In genomic region chr13:66205807-66206206, GRCh38 we compare ENCODE assay signal across 28 cellular contexts.
"Had no signal": no experiment of that assay in that cellular context is flagged by ENCODE, and none has a peak within 500 bp of the region (broad histone marks: within the 10 kb centered on the region; RNA-seq: fewer than 3 reads in every experiment).

No MANE protein-coding gene starts in this region.

- H3K36me3 ChIP-seq: stomach, suprapubic skin, thoracic aorta, thyroid gland, tibial artery, tibial nerve, transverse colon, upper lobe of left lung, upper lobe of right lung, uterus, vagina had no signal

- H3K27me3 ChIP-seq: stomach, suprapubic skin, testis, thyroid gland, tibial artery, tibial nerve, transverse colon, upper lobe of left lung, upper lobe of right lung, uterus, vagina had no signal

- H3K27me3 Mint-ChIP-seq: stimulated activated memory B cell treated with anti-CD40 and anti-IgM and Interleukin-4, amounts not matched to agents 10 μg/mL and 1 μg/mL and 100 μg/mL, for 72 hours; stimulated activated naive B cell treated with anti-CD40 and anti-IgM and Interleukin-4, amounts not matched to agents 10 μg/mL and 1 μg/mL and 100 μg/mL, for 72 hours; stimulated activated naive CD8-positive, alpha-beta T cell treated with anti-CD3 and anti-CD28 coated beads, Interleukin-15, amount 100 ng/mL, for 72 hours; stimulated activated naive CD8-positive, alpha-beta T cell treated with anti-CD3 and anti-CD28 coated beads, Interleukin-15, Interleukin-2, amounts not matched to agents 100 ng/mL and 50 ng/mL, for 24 hours; type B pancreatic cell had no signal

- H3K4me3 Mint-ChIP-seq: stimulated activated effector memory CD8-positive, alpha-beta T cell treated with anti-CD3 and anti-CD28 coated beads, Interleukin-12 subunit alpha, Interleukin-12 subunit beta, amount 100 ng/mL, for 72 hours; stimulated activated memory B cell treated with anti-CD40 and anti-IgM and Interleukin-4, amounts not matched to agents 10 μg/mL and 1 μg/mL and 100 μg/mL, for 72 hours; stimulated activated naive B cell treated with anti-CD40 and anti-IgM and Interleukin-4, amounts not matched to agents 10 μg/mL and 1 μg/mL and 100 μg/mL, for 72 hours; stimulated activated naive CD8-positive, alpha-beta T cell treated with anti-CD3 and anti-CD28 coated beads, Interleukin-15, amount 100 ng/mL, for 72 hours; stimulated activated naive CD8-positive, alpha-beta T cell treated with anti-CD3 and anti-CD28 coated beads, Interleukin-15, Interleukin-2, amounts not matched to agents 100 ng/mL and 50 ng/mL, for 24 hours; type B pancreatic cell had no signal

- H3K9me3 Mint-ChIP-seq: stimulated activated memory B cell treated with anti-CD40 and anti-IgM and Interleukin-4, amounts not matched to agents 10 μg/mL and 1 μg/mL and 100 μg/mL, for 72 hours; stimulated activated naive B cell treated with anti-CD40 and anti-IgM and Interleukin-4, amounts not matched to agents 10 μg/mL and 1 μg/mL and 100 μg/mL, for 72 hours had no signal

- ATAC-seq: stimulated activated effector memory CD8-positive, alpha-beta T cell treated with anti-CD3 and anti-CD28 coated beads, Interleukin-12 subunit alpha, Interleukin-12 subunit beta, amount 100 ng/mL, for 72 hours; stimulated activated memory B cell treated with anti-CD40 and anti-IgM and Interleukin-4, amounts not matched to agents 10 μg/mL and 1 μg/mL and 100 μg/mL, for 72 hours; stimulated activated naive B cell treated with anti-CD40 and anti-IgM and Interleukin-4, amounts not matched to agents 10 μg/mL and 1 μg/mL and 100 μg/mL, for 72 hours; stimulated activated naive CD8-positive, alpha-beta T cell treated with anti-CD3 and anti-CD28 coated beads, Interleukin-15, amount 100 ng/mL, for 72 hours; stimulated activated naive CD8-positive, alpha-beta T cell treated with anti-CD3 and anti-CD28 coated beads, Interleukin-15, Interleukin-2, amounts not matched to agents 100 U/mL and 50 U/mL, for 24 hours; upper lobe of right lung had no signal

- H3K4me3 ChIP-seq: stomach, suprapubic skin, testis, thoracic aorta, thyroid gland, tibial artery, tibial nerve, transverse colon, upper lobe of left lung, upper lobe of right lung, uterus, vagina had no signal

- DNase-seq: stimulated activated CD4-positive, alpha-beta T cell treated with anti-CD3 and anti-CD28 coated beads, Interleukin-2, amount 100 ng/mL, for 48 hours; stimulated activated CD4-positive, alpha-beta T cell treated with anti-CD3 and anti-CD28 coated beads, Interleukin-4, amount 100 ng/mL, for 1 hour; stimulated activated CD4-positive, alpha-beta T cell treated with anti-CD3 and anti-CD28 coated beads, Interleukin-4, amount 100 ng/mL, for 24 hours; stimulated activated CD4-positive, alpha-beta T cell treated with anti-CD3 and anti-CD28 coated beads, Interleukin-4, amount 100 ng/mL, for 4 hours; stimulated activated CD8-positive, alpha-beta memory T cell treated with anti-CD3 and anti-CD28 coated beads, Interleukin-4, amount 100 ng/mL, for 48 hours; stimulated activated naive B cell treated with anti-CD40 and anti-IgM and Interleukin-4, amounts not matched to agents 10 μg/mL and 1 μg/mL and 100 μg/mL, for 72 hours; stimulated activated naive CD4-positive, alpha-beta T cell; stimulated activated naive CD4-positive, alpha-beta T cell treated with Interleukin-2 at 50 U/mL for 16 hours; stimulated activated naive CD8-positive, alpha-beta T cell treated with anti-CD3 and anti-CD28 coated beads, Interleukin-15, amount 100 ng/mL, for 72 hours; stimulated activated naive CD8-positive, alpha-beta T cell treated with anti-CD3 and anti-CD28 coated beads, Interleukin-15, Interleukin-2, amounts not matched to agents 100 U/mL and 50 U/mL, for 24 hours; stomach; substantia nigra; testis; thyroid gland; tibial artery; transverse colon; trophoblast cell; upper lobe of left lung; upper lobe of right lung; uterus had no signal

- H3K27ac Mint-ChIP-seq: stimulated activated effector memory CD8-positive, alpha-beta T cell treated with anti-CD3 and anti-CD28 coated beads, Interleukin-12 subunit alpha, Interleukin-12 subunit beta, amount 100 ng/mL, for 72 hours; stimulated activated memory B cell treated with anti-CD40 and anti-IgM and Interleukin-4, amounts not matched to agents 10 μg/mL and 1 μg/mL and 100 μg/mL, for 72 hours; stimulated activated naive B cell treated with anti-CD40 and anti-IgM and Interleukin-4, amounts not matched to agents 10 μg/mL and 1 μg/mL and 100 μg/mL, for 72 hours; stimulated activated naive CD8-positive, alpha-beta T cell treated with anti-CD3 and anti-CD28 coated beads, Interleukin-15, Interleukin-2, amounts not matched to agents 100 ng/mL and 50 ng/mL, for 24 hours; type B pancreatic cell had no signal

- H3K4me1 Mint-ChIP-seq: stimulated activated effector memory CD8-positive, alpha-beta T cell treated with anti-CD3 and anti-CD28 coated beads, Interleukin-12 subunit alpha, Interleukin-12 subunit beta, amount 100 ng/mL, for 72 hours; stimulated activated memory B cell treated with anti-CD40 and anti-IgM and Interleukin-4, amounts not matched to agents 10 μg/mL and 1 μg/mL and 100 μg/mL, for 72 hours; stimulated activated naive B cell treated with anti-CD40 and anti-IgM and Interleukin-4, amounts not matched to agents 10 μg/mL and 1 μg/mL and 100 μg/mL, for 72 hours; stimulated activated naive CD8-positive, alpha-beta T cell treated with anti-CD3 and anti-CD28 coated beads, Interleukin-15, amount 100 ng/mL, for 72 hours had no signal

- H3K4me1 ChIP-seq: stomach, suprapubic skin, testis, thyroid gland, tibial nerve, transverse colon, upper lobe of left lung, upper lobe of right lung, uterus, vagina had no signal

- H3K9me3 ChIP-seq: stomach, suprapubic skin, testis, thoracic aorta, thyroid gland, tibial artery, tibial nerve, transverse colon, upper lobe of left lung, upper lobe of right lung, uterus, vagina had no signal

- H3K36me3 Mint-ChIP-seq: stimulated activated effector memory CD8-positive, alpha-beta T cell treated with anti-CD3 and anti-CD28 coated beads, Interleukin-12 subunit alpha, Interleukin-12 subunit beta, amount 100 ng/mL, for 72 hours; stimulated activated memory B cell treated with anti-CD40 and anti-IgM and Interleukin-4, amounts not matched to agents 10 μg/mL and 1 μg/mL and 100 μg/mL, for 72 hours; stimulated activated naive B cell treated with anti-CD40 and anti-IgM and Interleukin-4, amounts not matched to agents 10 μg/mL and 1 μg/mL and 100 μg/mL, for 72 hours; type B pancreatic cell had no signal

- H3K27ac ChIP-seq: stomach, suprapubic skin, testis, thoracic aorta, thyroid gland, tibial artery, tibial nerve, transverse colon, upper lobe of left lung, upper lobe of right lung, uterus, vagina had no signal
